In the genomic region with DNA sequence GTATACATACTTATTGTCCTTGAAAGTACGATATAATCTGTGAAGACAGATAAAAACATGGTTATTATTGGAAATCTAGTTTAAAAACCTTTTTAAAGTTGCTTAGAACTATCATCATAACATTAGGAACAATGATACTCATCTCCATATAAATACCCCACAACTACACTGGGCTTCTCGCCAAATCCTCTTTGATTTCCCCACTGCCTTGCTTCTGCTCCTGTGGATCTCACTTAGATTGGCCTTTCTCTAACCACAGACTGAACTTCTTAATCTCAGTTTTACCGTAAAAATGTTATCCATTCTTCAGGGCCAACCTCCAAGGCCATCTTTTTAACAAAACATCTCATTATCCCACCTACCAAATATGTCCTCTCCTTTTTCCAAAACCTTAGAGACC, we compare ENCODE assay signal across 25 cellular contexts.
DNase-seq lines count a peak whose midpoint lies in the region; ATAC-seq and TF ChIP-seq lines count a peak whose summit lies in the region.
"Had no signal": no experiment of that assay in that cellular context is flagged by ENCODE, and none has a peak within 500 bp of the region (broad histone marks: within the 10 kb centered on the region; RNA-seq: fewer than 3 reads in every experiment).

No MANE protein-coding gene starts in this region.

- intact Hi-C loops in PC-3 (cut with micrococcal nuclease), result loop anchor here (2.0 kb wide), 1 partner anchor 53 kb away; no protein-coding TSS in a partner anchor

- ATAC-seq in PC-3, result no peak
- ATAC-seq: lower lobe of right lung; mucosa of descending colon; natural killer cell treated with Interleukin-12 subunit alpha and Interleukin-12 subunit beta and Interleukin-15 and Interleukin-18, amount 100 ng/mL, for 72 hours; stimulated activated effector memory CD8-positive, alpha-beta T cell treated with anti-CD3 and anti-CD28 coated beads, Interleukin-12 subunit alpha, Interleukin-12 subunit beta, amount 100 ng/mL, for 72 hours had no signal

- WGBS in GM23248 (ENCODE audit: low coverage in 1 of 2, low lambda C conversion rate in 2 of 2, missing lambda C conversion rate in 2 of 2), 2 experiments, result 97% methylated on average over 3 of the region's 3 CpGs

- H3K9me2 ChIP-seq in GM23248 (ENCODE audit: insufficient read depth) (no peaks in the 10 kb centered on the region), PC-3 (replicated peaks; ENCODE audit: low read length) (no peaks in the 10 kb centered on the region)

- CTCF ChIA-PET in PC-3 (lab: Charles Lee), result no interaction called here

- peak overlapping the region; percentile 98 for H3K27ac ChIP-seq in GM23248
- H3K27ac ChIP-seq in PC-3 (ENCODE audit: low read length), result peak overlapping the region; percentile 94; the same call in 1 of the 2 replicates
- H3K27ac ChIP-seq in fibroblast of lung (ENCODE audit: insufficient read depth, low read length), result peak overlapping the region; percentile 80
- H3K27ac ChIP-seq: BLaER1 treated with 17β-estradiol and CSF1 and Interleukin-3, amounts not matched to agents 10 nM and 100 nM; cardiac muscle cell; colonic mucosa; lower lobe of right lung had no signal

- no peaks in the 10 kb centered on the region for H3K9me3 ChIP-seq in GM23248 (ENCODE audit: low read depth)
- no peaks in the 10 kb centered on the region for H3K9me3 ChIP-seq in PC-3 (ENCODE audit: low read length)
- no peaks in the 10 kb centered on the region for H3K9me3 ChIP-seq in fibroblast of lung (ENCODE audit: control insufficient read depth, insufficient read depth, low read depth, low read length)
- H3K9me3 ChIP-seq: BLaER1 treated with 17β-estradiol and CSF1 and Interleukin-3, amounts not matched to agents 10 nM and 100 nM; colonic mucosa; lower lobe of right lung; mucosa of descending colon; transverse colon had no signal

- in situ Hi-C loops in GM23248 (cut with MboI), result no loop called here

- DNase-seq in GM23248, result no peak
- DNase-seq in PC-3, result no peak
- DNase-seq in fibroblast of lung (ENCODE audit: low read depth in 2 of 2), result peak in 1 of 2 donors; percentile 31
- peak; percentile 44 for DNase-seq in myocyte (ENCODE audit: low read depth)
- no peak for DNase-seq in stimulated activated CD4-positive, alpha-beta T cell treated with anti-CD3 and anti-CD28 coated beads, Interleukin-12 subunit alpha, Interleukin-12 subunit beta, amount 100 ng/mL, for 4 hours
- no peak for DNase-seq in GM19238 (ENCODE audit: insufficient read length, low spot score)
- no peak for DNase-seq in NCI-H524 (lab: John Stamatoyannopoulos, UW)
- DNase-seq: activated CD4-positive, alpha-beta T cell treated with anti-CD3 and anti-CD28 coated beads for 4 hours; amygdala; colonic mucosa; effector CD4-positive, alpha-beta T cell; lower lobe of right lung; mucosa of descending colon; NCI-H1092; NCI-H187 treated with DMSO at 0.1 percent for 48 hours; NCI-H2227 treated with DMSO at 0.1 percent for 48 hours; NCI-H748 treated with DMSO at 0.1 percent for 48 hours; occipital lobe; SW 1271; T-helper 9 cell; transverse colon had no signal

- H2AFZ ChIP-seq in GM23248, result no peak overlapping the region; the same call in 1 of the 2 replicates
- H2AFZ ChIP-seq in PC-3 (ENCODE audit: low read length), result no peak overlapping the region
- H2AFZ ChIP-seq in fibroblast of lung (ENCODE audit: low read length), result no peak overlapping the region

- peaks cover 28% of the 10 kb centered on the region for H3F3A ChIP-seq in GM23248 (ENCODE audit: insufficient read depth)
- no peaks in the 10 kb centered on the region for H3F3A ChIP-seq in PC-3 (ENCODE audit: low read length, unreplicated experiment)

- H3K4me1 ChIP-seq in GM23248 (ENCODE audit: insufficient read depth) (peaks cover 42% of the 10 kb centered on the region), PC-3 (ENCODE audit: insufficient read depth, low read length) (peaks cover 24% of the 10 kb centered on the region), fibroblast of lung (ENCODE audit: control insufficient read depth, extremely low read depth, insufficient read depth, low read length) (peaks cover 3% of the 10 kb centered on the region)
- H3K4me1 ChIP-seq: colonic mucosa, lower lobe of right lung had no signal

- peak overlapping the region; percentile 80 for H3K9ac ChIP-seq in GM23248
- no peak overlapping the region for H3K9ac ChIP-seq in PC-3 (ENCODE audit: low read length)
- no peak overlapping the region for H3K9ac ChIP-seq in fibroblast of lung (ENCODE audit: insufficient read depth, low read length)
- H3K9ac ChIP-seq: BLaER1 treated with 17β-estradiol and CSF1 and Interleukin-3, amounts not matched to agents 10 nM and 100 nM had no signal

- H3K36me3 ChIP-seq in GM23248 (ENCODE audit: low read depth) (0 out of 2 replicates have a peak, but pooled peaks cover 7% of the 10 kb centered on the region), PC-3 (ENCODE audit: low read depth, low read length) (no peaks in the 10 kb centered on the region), fibroblast of lung (ENCODE audit: control insufficient read depth, insufficient read depth, low read length) (no peaks in the 10 kb centered on the region)
- H3K36me3 ChIP-seq: BLaER1 treated with 17β-estradiol and CSF1 and Interleukin-3, amounts not matched to agents 10 nM and 100 nM; cardiac muscle cell; colonic mucosa; lower lobe of right lung; transverse colon had no signal

- peak overlapping the region; percentile 75 for H3K4me2 ChIP-seq in GM23248 (ENCODE audit: unreplicated experiment)
- H3K4me2 ChIP-seq in PC-3 (ENCODE audit: low read length), result no peak overlapping the region
- H3K4me2 ChIP-seq in fibroblast of lung (ENCODE audit: extremely low read depth, insufficient read depth, low read length), result no peak overlapping the region
- H3K4me2 ChIP-seq: BLaER1 treated with 17β-estradiol and CSF1 and Interleukin-3, amounts not matched to agents 10 nM and 100 nM had no signal

- H4K20me1 ChIP-seq in GM23248 (ENCODE audit: insufficient read depth) (no peaks in the 10 kb centered on the region), PC-3 (ENCODE audit: low read length) (no peaks in the 10 kb centered on the region), fibroblast of lung (ENCODE audit: control insufficient read depth, extremely low read depth, insufficient read depth, low read length) (no peaks in the 10 kb centered on the region)
- H4K20me1 ChIP-seq: BLaER1 treated with 17β-estradiol and CSF1 and Interleukin-3, amounts not matched to agents 10 nM and 100 nM had no signal

- BruUV-seq in PC-3 (replicated peaks; lab: Mats Ljungman, UMichigan), result no TSS peak

- TF ChIP-seq CTCF in PC-3 (conservative IDR thresholded peaks at IDR 0.05; ENCODE audit: low read depth, low read length) (no peak), fibroblast of lung (conservative IDR thresholded peaks at IDR 0.05 in 1 of 2, IDR thresholded peaks at IDR 0.05 in 1 of 2; ENCODE audit: low read depth in 1 of 2, low read length in 2 of 2) (no peak)

- H3K4me3 ChIP-seq in GM23248 (no peak overlapping the region), PC-3 (ENCODE audit: low read length) (no peak overlapping the region), fibroblast of lung (replicated peaks in 1 of 4; ENCODE audit: control extremely low read depth in 1 of 4, insufficient read depth in 1 of 4, low read depth in 3 of 4, low read length in 4 of 4) (no peak overlapping the region)
- H3K4me3 ChIP-seq: BLaER1 treated with 17β-estradiol and CSF1 and Interleukin-3, amounts not matched to agents 10 nM and 100 nM; cardiac muscle cell; colonic mucosa; lower lobe of right lung; mucosa of descending colon; transverse colon had no signal

- POLR2A ChIA-PET in PC-3 (lab: Charles Lee; ENCODE audit: unreplicated experiment), result no interaction called here

- no peaks in the 10 kb centered on the region for H3K27me3 ChIP-seq in GM23248 (replicated peaks; ENCODE audit: insufficient read depth)
- no peaks in the 10 kb centered on the region for H3K27me3 ChIP-seq in PC-3 (ENCODE audit: low read length)
- H3K27me3 ChIP-seq in fibroblast of lung (ENCODE audit: control insufficient read depth, insufficient read depth, low read length), result no peaks in the 10 kb centered on the region
- H3K27me3 ChIP-seq: BLaER1 treated with 17β-estradiol and CSF1 and Interleukin-3, amounts not matched to agents 10 nM and 100 nM; cardiac muscle cell; colonic mucosa had no signal

- no peaks in the 10 kb centered on the region for H3K79me2 ChIP-seq in GM23248 (ENCODE audit: insufficient read depth)
- H3K79me2 ChIP-seq in PC-3 (ENCODE audit: low read length), result no peaks in the 10 kb centered on the region
- no peaks in the 10 kb centered on the region for H3K79me2 ChIP-seq in fibroblast of lung (ENCODE audit: control insufficient read depth, insufficient read depth, low read length)
